ENCODE assay signal across 8 cellular contexts in genomic region chr7:108455524-108455832, GRCh38. TPM values are rescaled to one million over a fixed set of nuclear protein-coding genes. Genes with fewer than 3 reads are reported as not detected.
DNase-seq lines count a peak whose midpoint lies in the region; ATAC-seq and TF ChIP-seq lines count a peak whose summit lies in the region.

No MANE protein-coding gene starts in this region.

- H3K27ac ChIP-seq in foreskin keratinocyte (no peak overlapping the region), rectal smooth muscle tissue (ENCODE audit: low read depth, low read length) (no peak overlapping the region), aorta (ENCODE audit: low read depth in 1 of 2, low read length in 2 of 2) (no peak overlapping the region)

- H3K27me3 ChIP-seq in foreskin keratinocyte (peaks cover 64% of the 10 kb centered on the region), rectal smooth muscle tissue (ENCODE audit: control insufficient read depth, insufficient read depth, low read length) (peaks cover 4% of the 10 kb centered on the region), aorta (ENCODE audit: control insufficient read depth in 1 of 2, insufficient read depth in 2 of 2, low read length in 1 of 2) (no peaks in the 10 kb centered on the region)

- H3K4me1 ChIP-seq in foreskin keratinocyte (no peaks in the 10 kb centered on the region), rectal smooth muscle tissue (ENCODE audit: control insufficient read depth, insufficient read depth, low read length) (no peaks in the 10 kb centered on the region), aorta (ENCODE audit: control insufficient read depth in 1 of 2, insufficient read depth in 2 of 2, low read length in 2 of 2) (no peaks in the 10 kb centered on the region)

- H3K36me3 ChIP-seq in rectal smooth muscle tissue (ENCODE audit: control insufficient read depth, insufficient read depth, low read length) (no peaks in the 10 kb centered on the region), aorta (ENCODE audit: control insufficient read depth in 1 of 2, insufficient read depth in 2 of 2, low read length in 1 of 2) (no peaks in the 10 kb centered on the region)

- H3K9ac ChIP-seq in rectal smooth muscle tissue (ENCODE audit: low read length) = no peak overlapping the region

- no peaks in the 10 kb centered on the region for H3K9me3 ChIP-seq in aorta (ENCODE audit: control insufficient read depth, low read length)

- H3K4me3 ChIP-seq in rectal smooth muscle tissue (ENCODE audit: low read length) = peak overlapping the region; percentile 55
- H3K4me3 ChIP-seq in aorta (ENCODE audit: low read length in 2 of 2) = peak overlapping the region in 1 of 2 donors; percentile 68

- intact Hi-C loops in aorta (cut with DNase I) = loop anchor here in 1 of 2 donors (10.0 kb wide), 1 partner anchor 49 kb away; no protein-coding TSS in a partner anchor

- peak; percentile 10 for DNase-seq in stimulated activated CD4-positive, alpha-beta T cell treated with anti-CD3 and anti-CD28 coated beads, Interleukin-4, amount 100 ng/mL, for 1 hour
- DNase-seq in stimulated activated CD4-positive, alpha-beta T cell treated with anti-CD3 and anti-CD28 coated beads, Interleukin-4, amount 100 ng/mL, for 24 hours = no peak
- DNase-seq in foreskin keratinocyte = no peak
- no peak for DNase-seq in aorta
- no peak for DNase-seq in foreskin melanocyte

- WGBS in aorta, 2 donors = 0 to 1% methylated on average over 34 to 38 of the region's 38 CpGs

- ATAC-seq in SK-N-SH treated with all-trans-retinoic acid at 6 μM for 48 hours = peak; percentile 35
- ATAC-seq in foreskin keratinocyte = peak; percentile 46
- ATAC-seq in aorta (ENCODE audit: low FRiP score) = no peak
- no peak for ATAC-seq in GM18520 (IDR thresholded peaks at IDR 0.05; ENCODE audit: unreplicated experiment)

- no peak for TF ChIP-seq CTCF in foreskin keratinocyte (conservative IDR thresholded peaks at IDR 0.05)

TF ChIP-seq in SK-N-SH treated with all-trans-retinoic acid at 6 μM for 48 hours, 23 proteins besides CTCF, POLR2A, EP300 and RAD21:
- TF ChIP-seq POU6F1 (CRISPR knock-in tag; IDR thresholded peaks at IDR 0.05; ENCODE audit: borderline replicate concordance, low read depth) (no peak), ZNF8 (CRISPR knock-in tag; IDR thresholded peaks at IDR 0.05) (no peak), RARB (CRISPR knock-in tag; IDR thresholded peaks at IDR 0.05) (no peak), ZNF70 (CRISPR knock-in tag; IDR thresholded peaks at IDR 0.05) (no peak), ZFP3 (CRISPR knock-in tag; IDR thresholded peaks at IDR 0.05) (no peak), TSHZ2 (CRISPR knock-in tag; IDR thresholded peaks at IDR 0.05) (no peak), ISL1 (CRISPR knock-in tag; IDR thresholded peaks at IDR 0.05) (no peak)

RNA-seq across cellular contexts. Expression of gene NRCAM, which starts 0.8 kb away (rescaled TPM):
- total RNA-seq in foreskin keratinocyte (8.4 and 20.0 TPM in 2 replicates), aorta (1 to 10 TPM in 1 of 2 donors, under 1 TPM in 1; 0.93 to 1.8 TPM)
- polyA plus RNA-seq in foreskin keratinocyte (3.3 and 8.4 TPM in 2 replicates), aorta (under 1 TPM; under 0.01 to 0.59 TPM)

Comparison
In these comparisons a context has a peak if more than half of its experiments do, and no peak if none do; other contexts are left out.
1. ATAC-seq: peak in SK-N-SH treated with all-trans-retinoic acid at 6 μM for 48 hours (single experiment) and foreskin keratinocyte (single experiment); none in aorta (single experiment) and GM18520 (single experiment).